ENCODE assay signal across 14 cellular contexts in the genomic region with DNA sequence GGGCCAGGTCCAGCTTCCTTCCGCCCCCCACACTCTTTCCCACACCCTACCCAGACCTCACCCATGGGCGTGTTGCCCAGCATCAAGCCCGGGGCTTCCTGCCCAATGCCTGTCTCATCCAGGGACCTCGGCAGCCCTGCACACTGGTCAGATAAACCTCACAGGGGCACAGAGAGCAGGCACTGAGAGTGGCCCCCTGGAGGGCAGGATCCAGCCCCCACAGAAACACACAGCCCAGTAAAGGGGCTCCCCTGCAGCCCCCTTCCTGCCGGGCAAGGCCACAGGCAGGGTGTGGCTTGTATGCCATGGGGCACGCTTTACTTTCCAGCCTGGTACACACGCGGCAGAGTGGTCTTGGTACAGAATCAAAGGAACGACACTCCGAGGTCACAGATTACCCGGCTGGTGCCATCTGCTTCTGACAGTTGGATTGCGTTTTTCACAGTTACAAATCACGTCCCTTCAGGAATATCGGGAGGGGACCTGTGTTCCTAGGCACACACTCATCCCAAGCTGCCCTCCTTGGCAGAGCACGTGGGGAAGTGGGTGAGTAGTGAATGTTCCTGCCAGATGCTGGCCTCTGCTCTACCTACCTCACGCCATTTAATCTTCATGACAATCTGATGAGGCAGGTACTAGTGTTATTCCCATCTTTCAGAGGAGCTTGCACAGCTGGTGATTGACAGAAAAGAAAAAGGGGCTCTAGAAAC. TPM values are rescaled to one million over a fixed set of nuclear protein-coding genes. Genes with fewer than 3 reads are reported as not detected.
DNase-seq lines count a peak whose midpoint lies in the region; ATAC-seq, FAIRE-seq and TF ChIP-seq lines count a peak whose summit lies in the region.
"Had no signal": no experiment of that assay in that cellular context is flagged by ENCODE, and none has a peak within 500 bp of the region (broad histone marks: within the 10 kb centered on the region; RNA-seq: fewer than 3 reads in every experiment).

No MANE protein-coding gene starts in this region.

- no peak overlapping the region for H3K9ac ChIP-seq in H1 (replicated peaks in 1 of 4; ENCODE audit: extremely low read depth in 1 of 4, low read depth in 3 of 4, low read length in 3 of 4)

- H2BK20ac ChIP-seq in H1 (ENCODE audit: low read length) = no peak overlapping the region

- H3K9me3 Mint-ChIP-seq in CD4-positive, CD25-positive, alpha-beta regulatory T cell = no peaks in the 10 kb centered on the region
- H3K9me3 Mint-ChIP-seq in endothelial cell (ENCODE audit: unreplicated experiment) = no peaks in the 10 kb centered on the region

- WGBS in H1 (ENCODE audit: extremely low coverage in 1 of 2, insufficient coverage in 1 of 2, insufficient read length in 1 of 2, insufficient replicate concordance in 2 of 2, low coverage in 1 of 2, low lambda C conversion rate in 2 of 2, missing lambda C conversion rate in 1 of 2), 2 experiments = 90% methylated on average over 16 of the region's 16 CpGs; no CpG with 5 or more reads in 1 of the 2 experiments

- H3K4ac ChIP-seq in H1 (replicated peaks; ENCODE audit: insufficient read length, low read depth, low read length) = no peak overlapping the region

- no peaks in the 10 kb centered on the region for H3K27me3 ChIP-seq in CD4-positive, CD25-positive, alpha-beta regulatory T cell (ENCODE audit: control insufficient read depth, insufficient read depth, low read length)
- H3K27me3 ChIP-seq in H1 (replicated peaks in 1 of 4; ENCODE audit: control insufficient read depth in 3 of 4, extremely low read depth in 1 of 4, insufficient read depth in 3 of 4, low read length in 3 of 4) = no peaks in the 10 kb centered on the region

- CTCF ChIA-PET in H1 (lab: Charles Lee; ENCODE audit: partially characterized antibody) = interaction anchor here (1.2 to 1.7 kb wide), 5 partner anchors 8 to 107 kb away, joined by 3 to 5 read pairs (median 3); no protein-coding TSS in a partner anchor

- peaks cover 40 to 68% (median 53%) of the 10 kb centered on the region in 4 donors for H3K4me1 Mint-ChIP-seq in CD4-positive, CD25-positive, alpha-beta regulatory T cell
- H3K4me1 Mint-ChIP-seq in endothelial cell (ENCODE audit: unreplicated experiment) = no peaks in the 10 kb centered on the region

- H2BK12ac ChIP-seq in H1 (ENCODE audit: low read depth, low read length) = 0 out of 2 replicates have a peak overlapping the region, but pooled peaks have one; percentile 27

- no peak overlapping the region for H3K56ac ChIP-seq in H1 (replicated peaks; ENCODE audit: insufficient read length, low read depth, low read length)

- FAIRE-seq in H1 (lab: Jason Lieb, UNC) = no peak
- FAIRE-seq: astrocyte, H54 had no signal

- no peaks in the 10 kb centered on the region for H3K36me3 ChIP-seq in CD4-positive, CD25-positive, alpha-beta regulatory T cell (ENCODE audit: control insufficient read depth, insufficient read depth, low read length)
- no peaks in the 10 kb centered on the region for H3K36me3 ChIP-seq in H1 (ENCODE audit: control insufficient read depth in 2 of 4, insufficient read depth in 4 of 4, low read length in 3 of 4)

- H2AFZ ChIP-seq in H1 (ENCODE audit: low read length) = no peak overlapping the region

- TF ChIP-seq CTCF in H1 (IDR thresholded peaks at IDR 0.05; ENCODE audit: control extremely low read depth in 1 of 3, insufficient read depth in 1 of 3, low read depth in 1 of 3, low read length in 3 of 3) (no peak), endothelial cell (IDR thresholded peaks at IDR 0.05; ENCODE audit: unreplicated experiment) (no peak)

- no peaks in the 10 kb centered on the region for H3K36me3 Mint-ChIP-seq in CD4-positive, CD25-positive, alpha-beta regulatory T cell
- no peaks in the 10 kb centered on the region for H3K36me3 Mint-ChIP-seq in endothelial cell (ENCODE audit: low read depth, unreplicated experiment)

- no peaks in the 10 kb centered on the region for H3K23me2 ChIP-seq in H1 (ENCODE audit: low read depth, low read length)

- TF ChIP-seq RAD21 in H1 (IDR thresholded peaks at IDR 0.05 in 1 of 2, conservative IDR thresholded peaks at IDR 0.05 in 1 of 2; ENCODE audit: low read depth in 2 of 2, low read length in 2 of 2) = no peak

- no peaks in the 10 kb centered on the region for H4K20me1 ChIP-seq in H1 (replicated peaks in 1 of 2; ENCODE audit: control insufficient read depth in 1 of 2, insufficient read depth in 2 of 2, low read length in 2 of 2)

- H3K18ac ChIP-seq in H1 (ENCODE audit: extremely low read depth, low read length) = no peak overlapping the region; the same call in 1 of the 2 replicates

- no peak for TF ChIP-seq POLR2A in H1 (IDR thresholded peaks at IDR 0.05; ENCODE audit: control extremely low read depth in 1 of 2, low read depth in 2 of 2, low read length in 2 of 2)

- H2BK120ac ChIP-seq in H1 (replicated peaks; ENCODE audit: low read depth, low read length) = no peak overlapping the region

- no peak overlapping the region for H4K8ac ChIP-seq in H1 (ENCODE audit: extremely low read depth, insufficient read depth, low read length)

- H3K14ac ChIP-seq in H1 (ENCODE audit: insufficient read length) = no peak overlapping the region

- H2BK15ac ChIP-seq in H1 (ENCODE audit: low read length) = no peak overlapping the region

- H3K4me3 ChIP-seq in CD4-positive, CD25-positive, alpha-beta regulatory T cell (ENCODE audit: low read depth, low read length) = peak overlapping the region; percentile 80
- no peak overlapping the region for H3K4me3 ChIP-seq in H1 (ENCODE audit: extremely low read depth in 1 of 4, insufficient read depth in 2 of 4, low read depth in 3 of 4, low read length in 4 of 4)
- H3K4me3 ChIP-seq: dorsolateral prefrontal cortex, lung had no signal

- H3K9me3 ChIP-seq in CD4-positive, CD25-positive, alpha-beta regulatory T cell (ENCODE audit: control insufficient read depth in 2 of 2, low read length in 2 of 2) = no peaks in the 10 kb centered on the region
- no peaks in the 10 kb centered on the region for H3K9me3 ChIP-seq in H1 (ENCODE audit: insufficient read depth in 2 of 2, low read depth in 1 of 2, low read length in 1 of 2)

- H4K5ac ChIP-seq in H1 (ENCODE audit: insufficient read length, low read depth, low read length) = no peak overlapping the region

- no peaks in the 10 kb centered on the region for H3K79me2 ChIP-seq in H1 (ENCODE audit: control insufficient read depth in 1 of 2, insufficient read depth in 2 of 2, low read length in 2 of 2)

- no peak for TF ChIP-seq EP300 in H1 (IDR thresholded peaks at IDR 0.05; ENCODE audit: borderline replicate concordance in 1 of 2, low read depth in 2 of 2, low read length in 2 of 2)

- no peak overlapping the region for H3K23ac ChIP-seq in H1 (ENCODE audit: insufficient read length)

- peak overlapping the region; percentile 78 to 91 (median 84) for H3K4me3 Mint-ChIP-seq in CD4-positive, CD25-positive, alpha-beta regulatory T cell
- no peak overlapping the region for H3K4me3 Mint-ChIP-seq in endothelial cell (ENCODE audit: unreplicated experiment)

- H3K79me1 ChIP-seq in H1 (ENCODE audit: low read depth, low read length) = no peaks in the 10 kb centered on the region

- peak overlapping the region; percentile 97 to 100 (median 99) for H3K27ac Mint-ChIP-seq in CD4-positive, CD25-positive, alpha-beta regulatory T cell
- H3K27ac Mint-ChIP-seq in endothelial cell (ENCODE audit: unreplicated experiment) = no peak overlapping the region

- H2BK5ac ChIP-seq in H1 (ENCODE audit: low read depth, low read length) = no peak overlapping the region

- H3K4me1 ChIP-seq in CD4-positive, CD25-positive, alpha-beta regulatory T cell (ENCODE audit: control insufficient read depth, insufficient read depth, low read length, poor library complexity, severe bottlenecking) = peaks cover 67% of the 10 kb centered on the region
- no peaks in the 10 kb centered on the region for H3K4me1 ChIP-seq in H1 (replicated peaks in 1 of 4; ENCODE audit: control insufficient read depth in 3 of 4, insufficient read depth in 4 of 4, low read length in 3 of 4)

- H3K27ac ChIP-seq in CD4-positive, CD25-positive, alpha-beta regulatory T cell (ENCODE audit: insufficient read depth, low read length, poor library complexity, severe bottlenecking) = peak overlapping the region; percentile 96
- no peak overlapping the region for H3K27ac ChIP-seq in H1 (ENCODE audit: low read depth, low read length)
- H3K27ac ChIP-seq: dorsolateral prefrontal cortex had no signal

- no peak overlapping the region for H2AK5ac ChIP-seq in H1 (ENCODE audit: low read depth, low read length)

- no peaks in the 10 kb centered on the region for H3K27me3 Mint-ChIP-seq in CD4-positive, CD25-positive, alpha-beta regulatory T cell
- H3K27me3 Mint-ChIP-seq in endothelial cell (ENCODE audit: unreplicated experiment) = peaks cover 8% of the 10 kb centered on the region

- DNase-seq in CD4-positive, CD25-positive, alpha-beta regulatory T cell = peak in 1 of 3 donors; percentile 49
- DNase-seq in DMS 273 treated with DMSO at 0.1 percent for 48 hours (lab: John Stamatoyannopoulos, UW) (peak; percentile 29), UCSD-AML1 (lab: John Stamatoyannopoulos, UW; ENCODE audit: unreplicated experiment) (peak; percentile 59), H1 (ENCODE audit: low read depth in 1 of 2, low spot score in 2 of 2) (no peak), endothelial cell (ENCODE audit: low spot score) (no peak)
- DNase-seq: dorsolateral prefrontal cortex, MM.1S, OCI-M1 had no signal

- no peak overlapping the region for H4K91ac ChIP-seq in H1 (replicated peaks; ENCODE audit: insufficient read length, low read length)

- ATAC-seq in CD4-positive, CD25-positive, alpha-beta regulatory T cell (ENCODE audit: low read depth in 2 of 2) = no peak
- no peak for ATAC-seq in GM18519 (IDR thresholded peaks at IDR 0.05; ENCODE audit: low FRiP score, unreplicated experiment)
- no peak for ATAC-seq in GM21737 (IDR thresholded peaks at IDR 0.05; ENCODE audit: unreplicated experiment)
- ATAC-seq in GM19328 (IDR thresholded peaks at IDR 0.05; ENCODE audit: unreplicated experiment) = no peak

- POLR2A ChIA-PET in H1 (lab: Charles Lee; ENCODE audit: partially characterized antibody) = interaction anchor here (0.9 kb wide), 1 partner anchor 8 kb away, joined by 3 read pairs; no protein-coding TSS in a partner anchor

- H3K4me2 ChIP-seq in H1 (ENCODE audit: insufficient read depth in 1 of 2, low read depth in 2 of 2, low read length in 2 of 2) = no peak overlapping the region

TF ChIP-seq in H1, 55 proteins besides CTCF, POLR2A, EP300 and RAD21 (continues in another document):
- TF ChIP-seq NRF1 (IDR thresholded peaks at IDR 0.05; ENCODE audit: low read depth, low read length) = no peak

RNA-seq across cellular contexts. Expression of a gene that starts 20.0 kb away (rescaled TPM):
- total RNA-seq in CD4-positive, CD25-positive, alpha-beta regulatory T cell = 390 TPM
- polyA plus RNA-seq in CD4-positive, CD25-positive, alpha-beta regulatory T cell = 100 to 1,000 TPM; 150 to 253 (median 213) TPM
- total RNA-seq in H1 (2021; fragmentation: NEBNext Ultra II Directional; extraction: Animal tissue kit (Norgen Biotek cat#: 25700)) = not detected in 2 replicates
- not detected in 2 replicates for polyA plus RNA-seq in H1 (2011; rRNA removed)
- polyA plus RNA-seq in H1 (2011; cell fraction: cytosol; rRNA removed) = not detected
- not detected for polyA plus RNA-seq in H1 (2011; cell fraction: nucleus; rRNA removed)
- polyA plus RNA-seq in H1 (2012, experiment 1 of 2) = not detected in 4 replicates
- not detected for polyA plus RNA-seq in H1 (2012, experiment 2 of 2)
- polyA plus RNA-seq in H1 (2013, experiment 1 of 2) = not detected
- polyA plus RNA-seq in H1 (2013, experiment 2 of 2) = not detected
- not detected in 2 replicates for polyA minus RNA-seq in H1 (2011; rRNA and poly(A)+ RNA removed)
- polyA minus RNA-seq in H1 (2011; cell fraction: cytosol; rRNA and poly(A)+ RNA removed) = not detected
- not detected for polyA minus RNA-seq in H1 (2011; cell fraction: nucleus; rRNA and poly(A)+ RNA removed)
- not detected for total RNA-seq in endothelial cell (ENCODE audit: unreplicated experiment)
- total RNA-seq: astrocyte had no signal

Comparison
In these comparisons a context has a peak if more than half of its experiments do, and no peak if none do; other contexts are left out.
1. DNase-seq: peak in DMS 273 treated with DMSO at 0.1 percent for 48 hours (single experiment) and UCSD-AML1 (single experiment); none in H1 (0 of 2) and endothelial cell (single experiment).
2. RNA of a gene that starts 20.0 kb away (total RNA-seq): 390 TPM in CD4-positive, CD25-positive, alpha-beta regulatory T cell (single experiment); not detected in H1 and not detected in endothelial cell (single experiment); every median in the first group is over 100 times any median in the second.